In genomic region chr20:47284373-47284772, GRCh38 we compare ENCODE assay signal across 15 cellular contexts.
DNase-seq lines count a peak whose midpoint lies in the region; ATAC-seq and TF ChIP-seq lines count a peak whose summit lies in the region.
"Had no signal": no experiment of that assay in that cellular context is flagged by ENCODE, and none has a peak within 500 bp of the region (broad histone marks: within the 10 kb centered on the region; RNA-seq: fewer than 3 reads in every experiment).

No MANE protein-coding gene starts in this region.

- CTCF ChIA-PET in RWPE1 (lab: Yijun Ruan, JAX): interaction anchor here (0.5 to 5.3 kb wide), 2 partner anchors 100 to 359 kb away, joined by 3 to 32 read pairs; no protein-coding TSS in a partner anchor

- no peaks in the 10 kb centered on the region for H3K9me3 Mint-ChIP-seq in activated naive CD4-positive, alpha-beta T cell treated with anti-CD3 and anti-CD28 coated beads, Interleukin-2, amount 50 U/mL, for 24 hours
- H3K9me3 Mint-ChIP-seq in memory B cell: no peaks in the 10 kb centered on the region
- H3K9me3 Mint-ChIP-seq: CD14-positive monocyte had no signal

- H3K27ac Mint-ChIP-seq in activated naive CD4-positive, alpha-beta T cell treated with anti-CD3 and anti-CD28 coated beads, Interleukin-2, amount 50 U/mL, for 24 hours: peak overlapping the region; percentile 43
- peak overlapping the region; percentile 67 for H3K27ac Mint-ChIP-seq in memory B cell

- no peak for ATAC-seq in memory B cell (ENCODE audit: low read depth)
- ATAC-seq in sciatic nerve: no peak
- no peak for ATAC-seq in GM19035 (IDR thresholded peaks at IDR 0.05; ENCODE audit: unreplicated experiment)

- no peaks in the 10 kb centered on the region for H3K27me3 Mint-ChIP-seq in activated naive CD4-positive, alpha-beta T cell treated with anti-CD3 and anti-CD28 coated beads, Interleukin-2, amount 50 U/mL, for 24 hours
- H3K27me3 Mint-ChIP-seq in memory B cell: no peaks in the 10 kb centered on the region

- H3K4me3 Mint-ChIP-seq in activated naive CD4-positive, alpha-beta T cell treated with anti-CD3 and anti-CD28 coated beads, Interleukin-2, amount 50 U/mL, for 24 hours: no peak overlapping the region
- H3K4me3 Mint-ChIP-seq in memory B cell: no peak overlapping the region
- H3K4me3 Mint-ChIP-seq: CD14-positive monocyte had no signal

- H3K4me1 Mint-ChIP-seq in activated naive CD4-positive, alpha-beta T cell treated with anti-CD3 and anti-CD28 coated beads, Interleukin-2, amount 50 U/mL, for 24 hours: no peaks in the 10 kb centered on the region
- peaks cover 2% of the 10 kb centered on the region for H3K4me1 Mint-ChIP-seq in memory B cell
- H3K4me1 Mint-ChIP-seq: CD14-positive monocyte had no signal

- POLR2A ChIA-PET in RWPE1 (lab: Yijun Ruan, JAX; ENCODE audit: low non-redundant PET): interaction anchor here (0.5 kb wide), 1 partner anchor 24 kb away, joined by 3 read pairs; no protein-coding TSS in a partner anchor

- peak overlapping the region; percentile 41 for H3K27ac ChIP-seq in RWPE1

- peaks cover 3% of the 10 kb centered on the region for H3K36me3 Mint-ChIP-seq in activated naive CD4-positive, alpha-beta T cell treated with anti-CD3 and anti-CD28 coated beads, Interleukin-2, amount 50 U/mL, for 24 hours
- H3K36me3 Mint-ChIP-seq in memory B cell: peaks cover 34% of the 10 kb centered on the region

- DNase-seq in activated naive CD4-positive, alpha-beta T cell treated with anti-CD3 and anti-CD28 coated beads, Interleukin-2, amount 50 U/mL, for 16 hours: no peak
- DNase-seq in RWPE1 (ENCODE audit: low spot score) (no peak), memory B cell (ENCODE audit: low spot score in 2 of 2) (no peak), sciatic nerve (ENCODE audit: low spot score) (peak; percentile 30), UCSD-AML1 (lab: John Stamatoyannopoulos, UW; ENCODE audit: unreplicated experiment) (no peak)
- no peak for DNase-seq in stimulated activated CD4-positive, alpha-beta T cell treated with anti-CD3 and anti-CD28 coated beads, Interleukin-4, amount 100 ng/mL, for 1 hour
- DNase-seq: GF-D8, Kasumi-1, NCI-H2029, NCI-H2171 treated with DMSO at 0.1 percent for 48 hours, NCI-H774, Right ventricle myocardium superior had no signal

- no peak for TF ChIP-seq CTCF in RWPE1 (conservative IDR thresholded peaks at IDR 0.05; ENCODE audit: low read depth)

- intact Hi-C loops in sciatic nerve (cut with DNase I): no loop called here
